ENCODE assay signal across 1 cellular context in genomic region chr16:27428035-27428785, GRCh38.
TF ChIP-seq lines count a peak whose summit lies in the region.

No MANE protein-coding gene starts in this region.

TF ChIP-seq in K562, 482 proteins besides CTCF, POLR2A, EP300 and RAD21 (continued from another document):
- TF ChIP-seq TFAP4 (CRISPR knock-in tag; IDR thresholded peaks at IDR 0.05; ENCODE audit: borderline replicate concordance) = no peak
- no peak for TF ChIP-seq COPS2 (conservative IDR thresholded peaks at IDR 0.05)
- TF ChIP-seq HINFP (tag; conservative IDR thresholded peaks at IDR 0.05; ENCODE audit: low read depth) = no peak
- TF ChIP-seq CHD7 (IDR thresholded peaks at IDR 0.05; ENCODE audit: low read depth, low read length) = no peak
